8 cellular contexts compared by ENCODE assay signal in the genomic region with DNA sequence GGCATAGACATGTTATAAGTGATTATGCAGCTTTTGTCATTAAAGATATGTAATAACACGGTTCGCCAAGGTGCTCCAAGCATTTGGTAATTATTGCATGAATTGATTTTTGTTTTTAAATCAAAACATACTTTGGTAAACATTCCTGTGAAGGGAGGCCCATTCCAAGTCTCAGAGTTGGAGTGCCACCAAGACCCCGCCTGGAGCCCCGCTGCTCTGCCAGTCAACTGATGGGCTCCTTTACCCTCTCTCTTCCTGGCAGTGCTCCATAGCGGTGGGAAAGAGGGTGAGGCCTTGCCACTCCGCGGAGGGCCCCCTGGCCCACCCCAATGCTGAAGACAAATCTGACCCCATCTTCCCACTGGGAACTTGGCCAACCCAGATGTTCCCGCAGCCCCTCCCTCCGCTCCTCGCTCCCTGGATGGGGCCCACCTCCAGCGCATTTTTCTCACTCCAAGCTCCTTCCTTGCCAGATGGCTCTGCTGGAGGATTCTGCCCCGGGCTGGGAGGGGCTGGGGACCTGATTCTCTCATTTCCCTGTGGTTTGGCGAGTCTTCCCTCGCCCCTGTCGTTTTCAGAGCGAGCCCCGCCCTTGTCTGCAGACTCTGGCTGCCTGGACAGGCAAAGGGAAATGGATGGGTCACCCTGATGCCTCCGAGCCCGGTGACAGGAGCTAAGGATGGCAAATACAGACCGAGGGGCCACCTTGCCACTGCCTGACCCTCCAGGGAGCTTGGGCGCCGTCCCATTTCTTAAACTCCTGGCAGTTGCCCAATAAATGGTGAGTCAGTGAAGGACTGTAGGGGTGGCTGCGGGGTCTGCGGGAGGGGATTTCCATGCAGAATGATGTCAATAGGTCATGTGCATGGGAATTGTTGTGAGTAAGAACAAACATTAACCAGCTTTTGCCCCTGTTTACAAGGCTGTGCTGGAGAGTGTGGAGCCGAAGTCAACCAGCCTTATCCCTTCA. TPM values are rescaled to one million over a fixed set of nuclear protein-coding genes. Genes with fewer than 3 reads are reported as not detected.
DNase-seq lines count a peak whose midpoint lies in the region; ATAC-seq and TF ChIP-seq lines count a peak whose summit lies in the region.

No MANE protein-coding gene starts in this region.

- in situ Hi-C loops in IMR-90 (cut with MboI; ENCODE audit: low sequenced_read_pairs): no loop called here
- in situ Hi-C loops in mammary epithelial cell (cut with MboI; ENCODE audit: low sequenced_read_pairs in 2 of 2): no loop called here

- 0 out of 2 replicates have a peak overlapping the region, but pooled peaks have one; percentile 42 for H2BK120ac ChIP-seq in IMR-90 (ENCODE audit: low read depth, low read length)

- peak overlapping the region; percentile 19 to 25; a peak in 1 of 4 replicates for H4K8ac ChIP-seq in IMR-90 (ENCODE audit: low read depth in 2 of 2, low read length in 2 of 2)

- H3K27ac ChIP-seq in IMR-90 (ENCODE audit: insufficient read depth, low read length) (peak overlapping the region; percentile 53), mammary epithelial cell (ENCODE audit: insufficient read depth, low read depth, low read length) (no peak overlapping the region), upper lobe of left lung (peak overlapping the region in 2 of 4 donors; percentile 26 to 67), Karpas-422 (ENCODE audit: low read length) (no peak overlapping the region)

- H3K9me1 ChIP-seq in IMR-90 (ENCODE audit: insufficient read depth, low read length): peaks cover 14% of the 10 kb centered on the region

- no peak for TF ChIP-seq RAD21 in IMR-90 (IDR thresholded peaks at IDR 0.05; ENCODE audit: low read length)

- intact Hi-C loops in IMR-90 (cut with micrococcal nuclease) (no loop called here), mammary epithelial cell (cut with micrococcal nuclease) (no loop called here)

- no peak overlapping the region for H2BK5ac ChIP-seq in IMR-90 (ENCODE audit: low read depth, low read length, poor library complexity, severe bottlenecking)

- H3K9me3 ChIP-seq in IMR-90 (ENCODE audit: control insufficient read depth, insufficient read depth, low read length): no peaks in the 10 kb centered on the region
- no peaks in the 10 kb centered on the region for H3K9me3 ChIP-seq in mammary epithelial cell (replicated peaks; ENCODE audit: insufficient read depth, low read length)
- H3K9me3 ChIP-seq in upper lobe of left lung: no peaks in the 10 kb centered on the region
- no peaks in the 10 kb centered on the region for H3K9me3 ChIP-seq in Karpas-422 (ENCODE audit: low read length)

- peak overlapping the region; percentile 68 for H2AFZ ChIP-seq in IMR-90 (replicated peaks; ENCODE audit: low read length, poor library complexity)
- no peak overlapping the region for H2AFZ ChIP-seq in mammary epithelial cell (ENCODE audit: low read depth, low read length)
- no peak overlapping the region for H2AFZ ChIP-seq in Karpas-422 (ENCODE audit: low read length)

- no peaks in the 10 kb centered on the region for H3K79me2 ChIP-seq in mammary epithelial cell (ENCODE audit: insufficient read depth, low read length)
- H3K79me2 ChIP-seq in Karpas-422 (ENCODE audit: low read length): no peaks in the 10 kb centered on the region

- peak; percentile 95 for DNase-seq in IMR-90
- DNase-seq in mammary epithelial cell: peak; percentile 82
- peak; percentile 94 for DNase-seq in kidney glomerular epithelial cell (lab: John Stamatoyannopoulos, UW)
- DNase-seq in upper lobe of left lung: peak in 1 of 2 donors; percentile 43
- DNase-seq in KG1 (lab: John Stamatoyannopoulos, UW): no peak
- DNase-seq in NK-92 (lab: John Stamatoyannopoulos, UW; ENCODE audit: unreplicated experiment): no peak
- DNase-seq in Karpas-422: no peak

- H3K56ac ChIP-seq in IMR-90 (ENCODE audit: extremely low read depth, insufficient read depth, low read length): no peak overlapping the region

- dilution Hi-C loops in IMR-90 (cut with HindIII; ENCODE audit: low sequenced_read_pairs, unreplicated experiment) (no loop called here), mammary epithelial cell (cut with HindIII; ENCODE audit: low sequenced_read_pairs) (no loop called here)

- H2BK20ac ChIP-seq in IMR-90 (ENCODE audit: low read depth, low read length): no peak overlapping the region

- H3K36me3 ChIP-seq in IMR-90 (ENCODE audit: control insufficient read depth, insufficient read depth, low read length) (no peaks in the 10 kb centered on the region), mammary epithelial cell (ENCODE audit: insufficient read depth, low read length) (no peaks in the 10 kb centered on the region), upper lobe of left lung (peaks cover 0 to 14% (median 2%) of the 10 kb centered on the region in 4 donors), Karpas-422 (ENCODE audit: insufficient read depth, low read length) (no peaks in the 10 kb centered on the region)

- POLR2A ChIA-PET in IMR-90 (lab: Charles Lee; ENCODE audit: unreplicated experiment): interaction anchor here (0.5 kb wide), 1 partner anchor 24 kb away, joined by 3 read pairs; no protein-coding TSS in a partner anchor

- no peak overlapping the region for H3K23ac ChIP-seq in IMR-90 (ENCODE audit: low read depth, low read length)

- no peak overlapping the region for H3K18ac ChIP-seq in IMR-90 (ENCODE audit: low read depth, low read length)

- H2BK15ac ChIP-seq in IMR-90 (ENCODE audit: low read depth, low read length): no peak overlapping the region

- H3K9me2 ChIP-seq in Karpas-422 (replicated peaks; ENCODE audit: insufficient read depth, low read length): no peaks in the 10 kb centered on the region

- no peaks in the 10 kb centered on the region for H3K27me3 ChIP-seq in IMR-90 (ENCODE audit: control insufficient read depth, insufficient read depth, low read length)
- no peaks in the 10 kb centered on the region for H3K27me3 ChIP-seq in mammary epithelial cell (ENCODE audit: insufficient read depth, low read length)
- H3K27me3 ChIP-seq in upper lobe of left lung: no peaks in the 10 kb centered on the region
- H3K27me3 ChIP-seq in Karpas-422 (ENCODE audit: low read length): no peaks in the 10 kb centered on the region

- no peak overlapping the region for H3K4me3 ChIP-seq in IMR-90 (ENCODE audit: insufficient read depth, low read depth, low read length)
- no peak overlapping the region for H3K4me3 ChIP-seq in mammary epithelial cell (replicated peaks in 1 of 3; ENCODE audit: insufficient read depth in 1 of 3, low read depth in 2 of 3, low read length in 3 of 3)
- H3K4me3 ChIP-seq in upper lobe of left lung: no peak overlapping the region
- no peak overlapping the region for H3K4me3 ChIP-seq in Karpas-422 (ENCODE audit: low read length)

- peak overlapping the region; percentile 6 for H2AK9ac ChIP-seq in IMR-90 (replicated peaks; ENCODE audit: low read depth, low read length, poor library complexity)

- H3K4me1 ChIP-seq in IMR-90 (ENCODE audit: control insufficient read depth, insufficient read depth, low read length) (peaks cover 24% of the 10 kb centered on the region), mammary epithelial cell (ENCODE audit: insufficient read depth, low read length) (peaks cover 14% of the 10 kb centered on the region), upper lobe of left lung (peaks cover 11 to 25% (median 20%) of the 10 kb centered on the region in 4 donors), Karpas-422 (ENCODE audit: low read length) (peaks cover 8% of the 10 kb centered on the region)

- TF ChIP-seq CTCF in IMR-90 (conservative IDR thresholded peaks at IDR 0.05; ENCODE audit: low read depth, low read length): no peak
- TF ChIP-seq CTCF in mammary epithelial cell (conservative IDR thresholded peaks at IDR 0.05 in 1 of 2, IDR thresholded peaks at IDR 0.05 in 1 of 2; ENCODE audit: extremely low read depth in 1 of 2, insufficient read depth in 1 of 2, low read depth in 1 of 2, low read length in 2 of 2): no peak
- no peak for TF ChIP-seq CTCF in upper lobe of left lung (IDR thresholded peaks at IDR 0.05)

- H3K4ac ChIP-seq in IMR-90 (ENCODE audit: low read depth, low read length): peak overlapping the region; percentile 59; the same call in 1 of the 2 replicates

- no peak overlapping the region for H3K9ac ChIP-seq in IMR-90 (ENCODE audit: low read depth, low read length)
- no peak overlapping the region for H3K9ac ChIP-seq in mammary epithelial cell (ENCODE audit: insufficient read depth, low read length)
- no peak overlapping the region for H3K9ac ChIP-seq in Karpas-422 (ENCODE audit: low read length)

- CTCF ChIA-PET in IMR-90 (lab: Yijun Ruan, JAX) (interaction anchor here (0.5 kb wide), 1 partner anchor 35 kb away, joined by 5 read pairs; no protein-coding TSS in a partner anchor), mammary epithelial cell (lab: Charles Lee; ENCODE audit: low non-redundant PET) (no interaction called here)

- H3K79me1 ChIP-seq in IMR-90 (ENCODE audit: low read depth in 1 of 2, low read length in 2 of 2): peaks cover 3 to 12% of the 10 kb centered on the region in 2 experiments; a peak in 2 of 4 replicates

- ATAC-seq in IMR-90 (ENCODE audit: low read depth) (peak; percentile 79), upper lobe of left lung (ENCODE audit: low FRiP score in 2 of 2) (peak; percentile 31 to 87), GM21528 (IDR thresholded peaks at IDR 0.05; ENCODE audit: low FRiP score, unreplicated experiment) (no peak)

- H3K4me2 ChIP-seq in IMR-90 (ENCODE audit: low read depth, low read length) (peak overlapping the region; percentile 70), mammary epithelial cell (ENCODE audit: insufficient read depth, low read depth, low read length) (no peak overlapping the region), Karpas-422 (ENCODE audit: low read depth, low read length, poor library complexity, severe bottlenecking) (no peak overlapping the region)

- BruUV-seq in IMR-90 (replicated peaks; lab: Mats Ljungman, UMichigan) (no TSS peak), mammary epithelial cell (replicated peaks; lab: Mats Ljungman, UMichigan) (no TSS peak)

- no peak overlapping the region for H4K5ac ChIP-seq in IMR-90 (ENCODE audit: low read depth, low read length)

- TF ChIP-seq POLR2A in IMR-90 (IDR thresholded peaks at IDR 0.05; ENCODE audit: low read depth, low read length) (no peak), upper lobe of left lung (IDR thresholded peaks at IDR 0.05) (no peak)

- no peak for TF ChIP-seq EP300 in upper lobe of left lung (IDR thresholded peaks at IDR 0.05)

- H4K20me1 ChIP-seq in IMR-90 (ENCODE audit: insufficient read depth, low read length) (peaks cover 10% of the 10 kb centered on the region), mammary epithelial cell (ENCODE audit: insufficient read depth, low read length) (no peaks in the 10 kb centered on the region), Karpas-422 (ENCODE audit: insufficient read depth, low read depth, low read length) (no peaks in the 10 kb centered on the region)

- peak overlapping the region; percentile 41; the same call in 1 of the 2 replicates for H2AK5ac ChIP-seq in IMR-90 (ENCODE audit: low read depth, low read length)

- H3K14ac ChIP-seq in IMR-90 (replicated peaks; ENCODE audit: low read depth, low read length): no peak overlapping the region; the same call in 1 of the 2 replicates

- 7% methylated on average over 9 of the region's 25 CpGs; no CpG with 5 or more reads in 1 of the 2 experiments for WGBS in IMR-90 (ENCODE audit: extremely low coverage in 2 of 2, insufficient read length in 1 of 2), 2 experiments
- 41% methylated on average over 18 of the region's 25 CpGs for WGBS in mammary epithelial cell (ENCODE audit: low coverage, missing lambda C conversion rate)
- WGBS in upper lobe of left lung, 2 donors: 54 to 58% methylated on average over 21 to 25 of the region's 25 CpGs

- 0 out of 2 replicates have a peak overlapping the region, but pooled peaks have one; percentile 2 for H4K91ac ChIP-seq in IMR-90 (ENCODE audit: insufficient read depth, low read depth, low read length)

RNA-seq across cellular contexts. Expression of a gene that starts 9.2 kb away (rescaled TPM):
- total RNA-seq in IMR-90 (2012; rRNA removed) (0.28 and 0.36 TPM in 2 replicates), mammary epithelial cell (10 to 100 TPM in 1 of 2 donors, 1 to 10 TPM in 1; 6.0 to 15.0 TPM), upper lobe of left lung (10 to 100 TPM; 10.3 to 62.9 (median 16.5) TPM)
- polyA plus RNA-seq in IMR-90 (2012; rRNA removed) (0.83 and 1.2 TPM in 2 replicates), mammary epithelial cell (5.3 TPM)
- polyA plus RNA-seq in IMR-90 (2012; cell fraction: cytosol; rRNA removed): 0.34 and 0.79 TPM in 2 replicates
- 10.9 and 11.7 TPM in 2 replicates for polyA plus RNA-seq in IMR-90 (2012; cell fraction: nucleus; rRNA removed; ENCODE audit: low replicate concordance)
- polyA minus RNA-seq in mammary epithelial cell: 1.8 TPM
- 12.9 and 18.0 TPM in 2 replicates for total RNA-seq in Karpas-422 (2014; rRNA removed; shearing (Covaris generic); ENCODE audit: low replicate concordance)

Comparison
In these comparisons a context has a peak if more than half of its experiments do, and no peak if none do; other contexts are left out.
1. DNase-seq: peak in IMR-90 (single experiment), mammary epithelial cell (single experiment) and kidney glomerular epithelial cell (single experiment); none in KG1 (single experiment), NK-92 (single experiment) and Karpas-422 (single experiment).